8 cellular contexts compared by ENCODE assay signal in genomic region chr12:33588082-33588712, GRCh38.
A peak's percentile ranks its signal among the peaks of the same experiment; 100 is the strongest.
DNase-seq lines count a peak whose midpoint lies in the region; ATAC-seq and TF ChIP-seq lines count a peak whose summit lies in the region.

No MANE protein-coding gene starts in this region.

- no peak for TF ChIP-seq CTCF in thyroid gland (IDR thresholded peaks at IDR 0.05)

- H3K9me3 ChIP-seq in thyroid gland: no peaks in the 10 kb centered on the region

- H3K4me3 Mint-ChIP-seq in immature natural killer cell: no peak overlapping the region

- intact Hi-C loops in thyroid gland (cut with DNase I): no loop called here

- H3K9me3 Mint-ChIP-seq in immature natural killer cell: peaks cover 0 to 13% (median 4%) of the 10 kb centered on the region in 6 donors

- 54 to 68% methylated on average over 3 of the region's 3 CpGs for WGBS in thyroid gland, 2 donors

- no peak overlapping the region for H3K27ac ChIP-seq in thyroid gland

- no peaks in the 10 kb centered on the region for H3K27me3 ChIP-seq in thyroid gland

- no peak overlapping the region for H3K27ac Mint-ChIP-seq in immature natural killer cell

- no peak for TF ChIP-seq POLR2A in thyroid gland (IDR thresholded peaks at IDR 0.05)

- no peak overlapping the region for H3K4me3 ChIP-seq in thyroid gland (replicated peaks in 1 of 3)

- no peaks in the 10 kb centered on the region for H3K36me3 Mint-ChIP-seq in immature natural killer cell

- H3K36me3 ChIP-seq in thyroid gland: no peaks in the 10 kb centered on the region

- DNase-seq in SIG-M5 (lab: John Stamatoyannopoulos, UW): peak; percentile 74
- DNase-seq in inferior parietal cortex (ENCODE audit: extremely low spot score): peak; percentile 15
- DNase-seq in NCI-H1048 (lab: John Stamatoyannopoulos, UW): no peak
- no peak for DNase-seq in stimulated activated CD4-positive, alpha-beta T cell treated with anti-CD3 and anti-CD28 coated beads, Interleukin-12 subunit alpha, Interleukin-12 subunit beta, amount 100 ng/mL, for 4 hours
- no peak for DNase-seq in immature natural killer cell
- DNase-seq in thyroid gland: no peak

- no peaks in the 10 kb centered on the region for H3K4me1 Mint-ChIP-seq in immature natural killer cell

- H3K27me3 Mint-ChIP-seq in immature natural killer cell (ENCODE audit: low read depth in 3 of 3): peaks cover 0 to 4% (median 0%) of the 10 kb centered on the region in 3 donors

- H3K4me1 ChIP-seq in thyroid gland: no peaks in the 10 kb centered on the region

- peak; percentile 93 for ATAC-seq in GM18858 (IDR thresholded peaks at IDR 0.05; ENCODE audit: unreplicated experiment)
- peak; percentile 79 for ATAC-seq in HG03066 (IDR thresholded peaks at IDR 0.05; ENCODE audit: low read depth, unreplicated experiment)

Comparison
In these comparisons a context has a peak if more than half of its experiments do, and no peak if none do; other contexts are left out.
1. DNase-seq: peak in SIG-M5 (single experiment) and inferior parietal cortex (single experiment); none in NCI-H1048 (single experiment), stimulated activated CD4-positive, alpha-beta T cell treated with anti-CD3 and anti-CD28 coated beads, Interleukin-12 subunit alpha, Interleukin-12 subunit beta, amount 100 ng/mL, for 4 hours (single experiment), immature natural killer cell (0 of 3) and thyroid gland (0 of 2).